In the genomic region with DNA sequence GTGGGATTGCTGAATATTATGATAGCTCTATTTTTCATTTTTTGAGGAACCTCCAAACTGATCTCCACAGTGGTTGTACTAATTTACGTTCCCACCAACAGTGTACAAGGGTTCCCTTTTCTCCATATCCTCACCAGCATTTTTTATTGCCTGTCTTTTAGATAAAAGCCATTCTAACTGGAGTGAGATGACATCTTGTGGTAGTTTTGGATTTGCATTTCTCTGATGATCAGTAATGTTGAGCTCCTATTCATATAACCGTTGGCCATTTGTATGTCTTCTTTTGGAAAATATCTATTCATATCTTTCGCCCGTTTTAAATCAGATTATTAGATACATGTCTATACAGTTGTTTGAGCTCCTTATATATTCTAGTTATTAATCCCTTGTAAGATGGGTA, we compare ENCODE assay signal across 16 cellular contexts.
A peak's percentile ranks its signal among the peaks of the same experiment; 100 is the strongest.
DNase-seq lines count a peak whose midpoint lies in the region; TF ChIP-seq lines count a peak whose summit lies in the region.
"Had no signal": no experiment of that assay in that cellular context is flagged by ENCODE, and none has a peak within 500 bp of the region (broad histone marks: within the 10 kb centered on the region; RNA-seq: fewer than 3 reads in every experiment).

No MANE protein-coding gene starts in this region.

- WGBS in hepatocyte (ENCODE audit: low lambda C conversion rate, missing lambda C conversion rate): 91% methylated on average over 4 of the region's 4 CpGs

- no peaks in the 10 kb centered on the region for H3K36me3 ChIP-seq in hepatocyte (replicated peaks; ENCODE audit: insufficient read depth, low read depth)
- H3K36me3 ChIP-seq: MG63 had no signal

- no peak overlapping the region for H2AFZ ChIP-seq in hepatocyte

- peak; percentile 9 for DNase-seq in LHCN-M2 (ENCODE audit: low read depth)
- DNase-seq in hepatocyte (ENCODE audit: low spot score): no peak
- DNase-seq in medulla oblongata (ENCODE audit: extremely low spot score): no peak
- DNase-seq in HEK293T (ENCODE audit: extremely low spot score): no peak
- DNase-seq in NCI-H446 treated with DMSO at 0.1 percent for 48 hours (lab: John Stamatoyannopoulos, UW): no peak
- DNase-seq: CD4-positive, CD25-positive, alpha-beta regulatory T cell; DND-41; GDM1; HCEC 1CT; MG63; NCI-H2029 treated with DMSO at 0.1 percent for 48 hours; NCI-H524; SHP77 had no signal

- POLR2A ChIA-PET in HEK293T (lab: Yijun Ruan, JAX): no interaction called here

- CTCF ChIA-PET in HEK293T (lab: Yijun Ruan, JAX): interaction anchor here (1.4 kb wide), 1 partner anchor 18 kb away, joined by 3 read pairs; no protein-coding TSS in a partner anchor

- H3K9me2 ChIP-seq in hepatocyte (replicated peaks; ENCODE audit: insufficient read depth): no peaks in the 10 kb centered on the region

- H3K9me3 ChIP-seq in hepatocyte (ENCODE audit: low read depth): no peaks in the 10 kb centered on the region
- H3K9me3 ChIP-seq: MG63 had no signal

- no peak overlapping the region for H3K4me3 ChIP-seq in hepatocyte
- H3K4me3 ChIP-seq: K562, MG63 had no signal

- TF ChIP-seq CTCF in C4-2B (conservative IDR thresholded peaks at IDR 0.05) (0 out of 2 replicates have a peak, but pooled peaks have one; percentile 9), VCaP (conservative IDR thresholded peaks at IDR 0.05) (peak; percentile 60), hepatocyte (IDR thresholded peaks at IDR 0.05; ENCODE audit: poor library complexity) (peak; percentile 18)

- H3K27me3 ChIP-seq in hepatocyte: no peaks in the 10 kb centered on the region
- H3K27me3 ChIP-seq: MG63 had no signal

- H4K20me1 ChIP-seq in hepatocyte (ENCODE audit: insufficient read depth, poor library complexity, severe bottlenecking): no peaks in the 10 kb centered on the region

- no peak overlapping the region for H3K4me2 ChIP-seq in hepatocyte

- H3K79me2 ChIP-seq in hepatocyte: no peaks in the 10 kb centered on the region

- no peaks in the 10 kb centered on the region for H3K4me1 ChIP-seq in hepatocyte (ENCODE audit: insufficient read depth)

- H3K27ac ChIP-seq in C4-2B: no peak overlapping the region
- H3K27ac ChIP-seq in VCaP: no peak overlapping the region
- no peak overlapping the region for H3K27ac ChIP-seq in hepatocyte

TF ChIP-seq in HEK293T, 16 proteins besides CTCF, POLR2A, EP300 and RAD21:
- TF ChIP-seq L3MBTL2 (conservative IDR thresholded peaks at IDR 0.05) (no peak), FOXK2 (IDR thresholded peaks at IDR 0.05) (no peak), ELF4 (IDR thresholded peaks at IDR 0.05) (no peak), SP1 (IDR thresholded peaks at IDR 0.05) (no peak), ZNF384 (IDR thresholded peaks at IDR 0.05) (no peak), BHLHE40 (IDR thresholded peaks at IDR 0.05; ENCODE audit: borderline replicate concordance) (no peak), NFRKB (IDR thresholded peaks at IDR 0.05) (no peak)

Comparison
In these comparisons a context has a peak if more than half of its experiments do, and no peak if none do; other contexts are left out.
1. CTCF ChIP-seq: peak in every context shown above with its lines; median percentile 60 in VCaP; 18 in hepatocyte; 9 in C4-2B.